In genomic region chr13:98485561-98485960, GRCh38 we compare ENCODE assay signal across 9 cellular contexts.
DNase-seq lines count a peak whose midpoint lies in the region; ATAC-seq lines count a peak whose summit lies in the region.
"Had no signal": no experiment of that assay in that cellular context is flagged by ENCODE, and none has a peak within 500 bp of the region (broad histone marks: within the 10 kb centered on the region; RNA-seq: fewer than 3 reads in every experiment).

No MANE protein-coding gene starts in this region.

- H3K9ac ChIP-seq in HUES6 (ENCODE audit: low read length), result peak overlapping the region; percentile 77

- no peaks in the 10 kb centered on the region for H3K27me3 Mint-ChIP-seq in activated T-helper 1 cell treated with anti-CD3 and anti-CD28 coated beads, Interleukin-12 subunit alpha, Interleukin-12 subunit beta, Interleukin-2, Interleukin-4 antibody, amounts not matched to agents 30 ng/mL and 10 ng/mL and 1 ng/mL, durations not matched to agents 14 hours and 24 hours and 36 hours (ENCODE audit: insufficient read depth)

- H3K36me3 ChIP-seq in HUES6 (ENCODE audit: control insufficient read depth, insufficient read depth, low read length), result peaks cover 3% of the 10 kb centered on the region; the same call in 1 of the 2 replicates
- H3K36me3 ChIP-seq: ovary had no signal

- no peak for ATAC-seq in HG03460 (IDR thresholded peaks at IDR 0.05; ENCODE audit: unreplicated experiment)
- ATAC-seq in HG02798 (IDR thresholded peaks at IDR 0.05; ENCODE audit: poor library complexity, unreplicated experiment), result no peak

- DNase-seq in activated T-helper 1 cell treated with anti-CD3 and anti-CD28 coated beads, Interleukin-12 subunit alpha, Interleukin-12 subunit beta, Interleukin-2, Interleukin-4 antibody, amounts not matched to agents 30 ng/mL and 10 ng/mL and 1 ng/mL, durations not matched to agents 14 hours and 24 hours and 36 hours (ENCODE audit: low spot score), result no peak
- DNase-seq in islet precursor cell, result peak; percentile 54
- DNase-seq in putamen (ENCODE audit: low spot score), result no peak

- H3K27ac Mint-ChIP-seq in activated T-helper 1 cell treated with anti-CD3 and anti-CD28 coated beads, Interleukin-12 subunit alpha, Interleukin-12 subunit beta, Interleukin-2, Interleukin-4 antibody, amounts not matched to agents 30 ng/mL and 10 ng/mL and 1 ng/mL, durations not matched to agents 14 hours and 24 hours and 36 hours, result peak overlapping the region; percentile 31

- peaks cover 69% of the 10 kb centered on the region for H3K4me1 Mint-ChIP-seq in activated T-helper 1 cell treated with anti-CD3 and anti-CD28 coated beads, Interleukin-12 subunit alpha, Interleukin-12 subunit beta, Interleukin-2, Interleukin-4 antibody, amounts not matched to agents 30 ng/mL and 10 ng/mL and 1 ng/mL, durations not matched to agents 14 hours and 24 hours and 36 hours (ENCODE audit: low read depth)

- no peaks in the 10 kb centered on the region for H3K9me3 Mint-ChIP-seq in activated T-helper 1 cell treated with anti-CD3 and anti-CD28 coated beads, Interleukin-12 subunit alpha, Interleukin-12 subunit beta, Interleukin-2, Interleukin-4 antibody, amounts not matched to agents 30 ng/mL and 10 ng/mL and 1 ng/mL, durations not matched to agents 14 hours and 24 hours and 36 hours
- H3K9me3 Mint-ChIP-seq: T-helper 1 cell treated with Interleukin-12 subunit alpha and Interleukin-12 subunit beta and Interleukin-4 antibody, amounts not matched to agents 30 μg/mL and 1 μg/mL, for 36 hours had no signal

- no peaks in the 10 kb centered on the region for H3K27me3 ChIP-seq in HUES6 (ENCODE audit: control insufficient read depth, insufficient read depth, low read length)
- H3K27me3 ChIP-seq: ovary had no signal

- no peaks in the 10 kb centered on the region for H3K9me3 ChIP-seq in HUES6 (ENCODE audit: control insufficient read depth, insufficient read depth, low read depth, low read length)
- H3K9me3 ChIP-seq: ovary had no signal

- H3K27ac ChIP-seq in HUES6 (ENCODE audit: low read depth, low read length) (peak overlapping the region; percentile 68; the same call in 1 of the 2 replicates), skin epidermis (peak overlapping the region in 20 of 21 experiments; percentile 48 to 87 (median 80))

- no peak overlapping the region for H3K4me3 ChIP-seq in HUES6 (ENCODE audit: low read depth, low read length)
- no peak overlapping the region for H3K4me3 ChIP-seq in skin epidermis
- H3K4me3 ChIP-seq: ovary had no signal

- H3K4me1 ChIP-seq in HUES6 (ENCODE audit: control insufficient read depth, insufficient read depth, low read length), result peaks cover 68% of the 10 kb centered on the region

- peaks cover 17% of the 10 kb centered on the region for H3K36me3 Mint-ChIP-seq in activated T-helper 1 cell treated with anti-CD3 and anti-CD28 coated beads, Interleukin-12 subunit alpha, Interleukin-12 subunit beta, Interleukin-2, Interleukin-4 antibody, amounts not matched to agents 30 ng/mL and 10 ng/mL and 1 ng/mL, durations not matched to agents 14 hours and 24 hours and 36 hours (ENCODE audit: low read depth)

- intact Hi-C loops in activated T-helper 1 cell treated with anti-CD3 and anti-CD28 coated beads, Interleukin-12 subunit alpha, Interleukin-12 subunit beta, Interleukin-2, Interleukin-4 antibody, amounts not matched to agents 30 ng/mL and 10 ng/mL and 1 ng/mL, durations not matched to agents 14 hours and 24 hours and 36 hours (cut with micrococcal nuclease), result no loop called here

- H3K4me3 Mint-ChIP-seq in activated T-helper 1 cell treated with anti-CD3 and anti-CD28 coated beads, Interleukin-12 subunit alpha, Interleukin-12 subunit beta, Interleukin-2, Interleukin-4 antibody, amounts not matched to agents 30 ng/mL and 10 ng/mL and 1 ng/mL, durations not matched to agents 14 hours and 24 hours and 36 hours, result no peak overlapping the region
